In genomic region chr13:95128045-95128643, GRCh38 we compare ENCODE assay signal across 12 cellular contexts.
DNase-seq lines count a peak whose midpoint lies in the region; ATAC-seq and TF ChIP-seq lines count a peak whose summit lies in the region.
"Had no signal": no experiment of that assay in that cellular context is flagged by ENCODE, and none has a peak within 500 bp of the region (broad histone marks: within the 10 kb centered on the region; RNA-seq: fewer than 3 reads in every experiment).

No MANE protein-coding gene starts in this region.

- H3K4me1 ChIP-seq in body of pancreas: peaks cover 18% of the 10 kb centered on the region
- H3K4me1 ChIP-seq: spleen had no signal

- no peaks in the 10 kb centered on the region for H3K9me3 ChIP-seq in body of pancreas
- H3K9me3 ChIP-seq: spleen had no signal

- H3K4me3 Mint-ChIP-seq in HFFc6: no peak overlapping the region
- H3K4me3 Mint-ChIP-seq: memory B cell had no signal

- DNase-seq in HFFc6 (no peak), NCI-H2196 treated with DMSO at 0.1 percent for 48 hours (lab: John Stamatoyannopoulos, UW; ENCODE audit: unreplicated experiment) (peak; percentile 30), body of pancreas (peak in 3 of 4 donors; percentile 15 to 30 (median 18)), renal cortical epithelial cell (ENCODE audit: low read depth) (peak; percentile 86), activated gamma-delta T cell (lab: John Stamatoyannopoulos, UW) (no peak), NCI-H1048 (lab: John Stamatoyannopoulos, UW) (no peak)
- DNase-seq: activated CD4-positive, CD25-positive, alpha-beta regulatory T cell; activated CD8-positive, alpha-beta memory T cell treated with anti-CD3 and anti-CD28 coated beads, Interleukin-2, amount 50 U/mL, for 48 hours; spleen; substantia nigra had no signal

- H3K27me3 ChIP-seq in body of pancreas: no peaks in the 10 kb centered on the region
- H3K27me3 ChIP-seq: spleen had no signal

- intact Hi-C loops in body of pancreas (cut with DNase I): no loop called here

- ATAC-seq in body of pancreas (peak; percentile 76), GM18502 (IDR thresholded peaks at IDR 0.05; ENCODE audit: poor library complexity, unreplicated experiment) (no peak)

- H3K27ac ChIP-seq in body of pancreas: peak overlapping the region in 2 of 4 donors; percentile 12 to 18
- H3K27ac ChIP-seq: spleen had no signal

- H3K36me3 ChIP-seq in body of pancreas (replicated peaks in 1 of 2; ENCODE audit: insufficient read depth in 1 of 2, low read depth in 2 of 2): no peaks in the 10 kb centered on the region

- no peaks in the 10 kb centered on the region for H3K9me3 Mint-ChIP-seq in HFFc6
- H3K9me3 Mint-ChIP-seq: memory B cell had no signal

- WGBS in body of pancreas, 2 donors: 11 to 20% methylated on average over 3 of the region's 3 CpGs

- H3K27ac Mint-ChIP-seq in HFFc6: 0 out of 2 replicates have a peak overlapping the region, but pooled peaks have one; percentile 2
- H3K27ac Mint-ChIP-seq: memory B cell had no signal

- TF ChIP-seq POLR2A in body of pancreas (IDR thresholded peaks at IDR 0.05): no peak

- no peak overlapping the region for H3K4me3 ChIP-seq in body of pancreas
- H3K4me3 ChIP-seq: spleen had no signal

- H3K27me3 Mint-ChIP-seq in HFFc6 (ENCODE audit: insufficient read depth): peaks cover 2% of the 10 kb centered on the region
- H3K27me3 Mint-ChIP-seq: memory B cell had no signal

- peaks cover 18% of the 10 kb centered on the region for H3K36me3 Mint-ChIP-seq in HFFc6 (ENCODE audit: low read depth)

- H3K4me1 Mint-ChIP-seq in HFFc6 (ENCODE audit: low read depth): peaks cover 19% of the 10 kb centered on the region
- H3K4me1 Mint-ChIP-seq: memory B cell had no signal

- TF ChIP-seq CTCF in HFFc6 (IDR thresholded peaks at IDR 0.05): no peak
- no peak for TF ChIP-seq CTCF in body of pancreas (IDR thresholded peaks at IDR 0.05)

Comparison
In these comparisons a context has a peak if more than half of its experiments do, and no peak if none do; other contexts are left out.
1. DNase-seq: peak in NCI-H2196 treated with DMSO at 0.1 percent for 48 hours (single experiment), body of pancreas (3 of 4) and renal cortical epithelial cell (single experiment); none in HFFc6 (single experiment), activated gamma-delta T cell (single experiment) and NCI-H1048 (single experiment).